Comparison of ENCODE assay signal across 13 cellular contexts in the genomic region with DNA sequence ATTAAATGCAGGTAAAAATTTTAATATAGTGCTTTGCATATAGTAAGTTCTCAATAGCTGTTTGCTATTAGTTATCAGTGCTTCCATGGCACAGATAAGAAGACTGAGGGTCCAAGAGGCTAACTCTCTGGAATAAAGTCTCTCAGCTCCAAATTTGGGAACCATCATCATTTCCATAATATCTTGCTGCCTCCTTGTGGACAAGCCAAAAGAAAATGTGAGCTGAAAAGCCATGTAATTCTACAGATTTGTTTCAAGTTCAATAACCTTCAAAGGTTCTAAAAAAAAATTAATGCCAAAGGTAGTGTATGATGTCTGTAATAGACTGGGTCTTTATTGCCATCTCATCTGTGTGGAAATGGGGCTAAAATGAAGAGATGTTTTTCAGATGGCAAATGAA.
DNase-seq lines count a peak whose midpoint lies in the region; ATAC-seq, FAIRE-seq and TF ChIP-seq lines count a peak whose summit lies in the region.
"Had no signal": no experiment of that assay in that cellular context is flagged by ENCODE, and none has a peak within 500 bp of the region (broad histone marks: within the 10 kb centered on the region; RNA-seq: fewer than 3 reads in every experiment).

No MANE protein-coding gene starts in this region.

- H2BK15ac ChIP-seq in H9 (ENCODE audit: low read depth, low read length) = no peak overlapping the region

- peaks cover 0 to 2% of the 10 kb centered on the region in 2 experiments; a peak in 1 of 5 replicates for H3K9me3 Mint-ChIP-seq in H9
- H3K9me3 Mint-ChIP-seq in natural killer cell treated with Interleukin-12 subunit alpha and Interleukin-12 subunit beta and Interleukin-15 and Interleukin-18, amount 100 ng/mL, for 72 hours = peaks cover 9% of the 10 kb centered on the region
- H3K9me3 Mint-ChIP-seq: activated T-cell treated with anti-CD3 and anti-CD28 coated beads, Interleukin-2, amount 50 U/mL, for 4 hours; CD4-positive, alpha-beta T cell; memory B cell had no signal

- no peak overlapping the region for H3T11ph ChIP-seq in H9 (ENCODE audit: low read length)

- H3K9me1 ChIP-seq in keratinocyte (ENCODE audit: control insufficient read depth, extremely low read depth, insufficient read depth, low read length) = no peaks in the 10 kb centered on the region

- no peak overlapping the region for H2AK5ac ChIP-seq in H9 (ENCODE audit: insufficient read length, low read length)

- H3K9ac ChIP-seq in H9 (ENCODE audit: extremely low read depth, insufficient read length, low read length) (no peak overlapping the region), keratinocyte (ENCODE audit: control insufficient read depth, extremely low read depth, insufficient read depth, low read length) (no peak overlapping the region)

- no peak overlapping the region for H3K56ac ChIP-seq in H9 (ENCODE audit: insufficient read length, low read depth, low read length)

- no peak overlapping the region for H3K18ac ChIP-seq in H9 (ENCODE audit: insufficient read length, low read depth, low read length)

- H3K4me1 Mint-ChIP-seq in H9 = peaks cover 4 to 11% of the 10 kb centered on the region in 2 experiments
- H3K4me1 Mint-ChIP-seq in natural killer cell treated with Interleukin-12 subunit alpha and Interleukin-12 subunit beta and Interleukin-15 and Interleukin-18, amount 100 ng/mL, for 72 hours (ENCODE audit: low read depth in 2 of 2) = no peaks in the 10 kb centered on the region
- H3K4me1 Mint-ChIP-seq: memory B cell had no signal

- no peak overlapping the region for H2BK120ac ChIP-seq in H9 (ENCODE audit: low read depth, low read length, poor library complexity, severe bottlenecking)

- H3K14ac ChIP-seq in H9 (ENCODE audit: insufficient read depth, low read length) = no peak overlapping the region

- no peak overlapping the region for H2BK20ac ChIP-seq in H9 (ENCODE audit: low read depth, low read length, poor library complexity, severe bottlenecking)

- H3K27me3 ChIP-seq in H9 (ENCODE audit: insufficient read depth, low read length) (no peaks in the 10 kb centered on the region), keratinocyte (ENCODE audit: control insufficient read depth, extremely low read depth, insufficient read depth, low read length) (no peaks in the 10 kb centered on the region)
- H3K27me3 ChIP-seq: cardiac muscle cell had no signal

- no peak overlapping the region for H2BK12ac ChIP-seq in H9 (ENCODE audit: insufficient read length, low read depth, low read length)

- H3K9me3 ChIP-seq in H9 (ENCODE audit: control insufficient read depth, low read depth, low read length) = no peaks in the 10 kb centered on the region
- no peaks in the 10 kb centered on the region for H3K9me3 ChIP-seq in keratinocyte (ENCODE audit: control insufficient read depth, low read depth, low read length)

- H3K27ac Mint-ChIP-seq in H9 = no peak overlapping the region
- no peak overlapping the region for H3K27ac Mint-ChIP-seq in natural killer cell treated with Interleukin-12 subunit alpha and Interleukin-12 subunit beta and Interleukin-15 and Interleukin-18, amount 100 ng/mL, for 72 hours
- H3K27ac Mint-ChIP-seq: CD4-positive, alpha-beta T cell; memory B cell had no signal

- dilution Hi-C loops in keratinocyte (cut with MboI; ENCODE audit: extremely low pct_ligation_motif_present, low sequenced_read_pairs) = no loop called here

- no peak overlapping the region for H2BK5ac ChIP-seq in H9 (ENCODE audit: insufficient read length, low read length)

- H3K23me2 ChIP-seq in H9 (ENCODE audit: insufficient read length, low read depth, low read length, poor library complexity, severe bottlenecking) = no peaks in the 10 kb centered on the region

- no peak overlapping the region for H4K5ac ChIP-seq in H9 (ENCODE audit: insufficient read length, low read depth, low read length)

- H4K20me1 ChIP-seq in H9 (ENCODE audit: control insufficient read depth, insufficient read depth, insufficient read length) (no peaks in the 10 kb centered on the region), keratinocyte (ENCODE audit: control insufficient read depth, extremely low read depth, insufficient read depth, low read length) (no peaks in the 10 kb centered on the region)

- no peak overlapping the region for H3K27ac ChIP-seq in H9 (ENCODE audit: insufficient read length, low read depth, low read length)
- no peak overlapping the region for H3K27ac ChIP-seq in keratinocyte (ENCODE audit: control insufficient read depth, insufficient read depth, low read length)
- H3K27ac ChIP-seq: cardiac muscle cell had no signal

- no peaks in the 10 kb centered on the region for H3K4me1 ChIP-seq in H9 (ENCODE audit: insufficient read depth, low read length)
- H3K4me1 ChIP-seq in keratinocyte (ENCODE audit: control insufficient read depth, extremely low read depth, insufficient read depth, low read length) = peaks cover 4% of the 10 kb centered on the region

- H3K79me1 ChIP-seq in H9 (ENCODE audit: insufficient read depth, low read depth, low read length, poor library complexity, severe bottlenecking) = no peaks in the 10 kb centered on the region

- H4K91ac ChIP-seq in H9 (ENCODE audit: insufficient read length, low read depth, low read length) = no peak overlapping the region

- DNase-seq in AG08396 (ENCODE audit: low spot score) (peak; percentile 7), H9 (no peak), keratinocyte (ENCODE audit: low read depth, low spot score) (no peak)
- DNase-seq in natural killer cell treated with Interleukin-12 subunit alpha and Interleukin-12 subunit beta and Interleukin-15 and Interleukin-18, amount 100 ng/mL, for 72 hours (ENCODE audit: low spot score) = no peak
- DNase-seq: activated T-cell treated with anti-CD3 and anti-CD28 coated beads, Interleukin-2, amount 50 U/mL, for 4 hours; CD4-positive, alpha-beta T cell; OCI-M1 had no signal

- H3K4me3 ChIP-seq in WI38 (ENCODE audit: low read depth, low read length) (no peak overlapping the region), keratinocyte (ENCODE audit: control insufficient read depth in 2 of 3, extremely low read depth in 1 of 3, insufficient read depth in 2 of 3, low read depth in 1 of 3, low read length in 3 of 3) (no peak overlapping the region)
- H3K4me3 ChIP-seq: cardiac muscle cell had no signal

- H4K8ac ChIP-seq in H9 (replicated peaks; ENCODE audit: insufficient read length, low read depth, low read length) = no peak overlapping the region

- H3K23ac ChIP-seq in H9 (ENCODE audit: insufficient read length, low read depth, low read length) = no peak overlapping the region

- peak; percentile 41; the same call in 2 of the 3 replicates for TF ChIP-seq CTCF in H9 (conservative IDR thresholded peaks at IDR 0.05)
- 0 out of 2 replicates have a peak, but pooled peaks have one; percentile 7 for TF ChIP-seq CTCF in WI38 (IDR thresholded peaks at IDR 0.05; ENCODE audit: low read depth, low read length)
- peak in 2 of 3 experiments; percentile 15 to 39 for TF ChIP-seq CTCF in keratinocyte (optimal IDR thresholded peaks at IDR 0.05 in 1 of 3, IDR thresholded peaks at IDR 0.05 in 1 of 3, conservative IDR thresholded peaks at IDR 0.05 in 1 of 3; ENCODE audit: extremely low read depth in 1 of 3, insufficient read depth in 2 of 3, low read length in 3 of 3)

- H3K27me3 Mint-ChIP-seq in H9 (ENCODE audit: low read depth) = peaks cover 4% of the 10 kb centered on the region
- no peaks in the 10 kb centered on the region for H3K27me3 Mint-ChIP-seq in natural killer cell treated with Interleukin-12 subunit alpha and Interleukin-12 subunit beta and Interleukin-15 and Interleukin-18, amount 100 ng/mL, for 72 hours
- H3K27me3 Mint-ChIP-seq: CD4-positive, alpha-beta T cell; memory B cell had no signal

- no peak overlapping the region for H2AFZ ChIP-seq in H9 (ENCODE audit: low read length)
- no peak overlapping the region for H2AFZ ChIP-seq in keratinocyte (ENCODE audit: control insufficient read depth, low read length)

- ATAC-seq in natural killer cell treated with Interleukin-12 subunit alpha and Interleukin-12 subunit beta and Interleukin-15 and Interleukin-18, amount 100 ng/mL, for 72 hours = no peak
- ATAC-seq in GM21737 (IDR thresholded peaks at IDR 0.05; ENCODE audit: unreplicated experiment) (no peak), HG03457 (IDR thresholded peaks at IDR 0.05; ENCODE audit: unreplicated experiment) (no peak), GM21619 (IDR thresholded peaks at IDR 0.05; ENCODE audit: unreplicated experiment) (no peak)
- ATAC-seq: activated T-cell treated with anti-CD3 and anti-CD28 coated beads, Interleukin-2, amount 50 U/mL, for 4 hours had no signal

- FAIRE-seq in keratinocyte (lab: Jason Lieb, UNC) = no peak

- no peaks in the 10 kb centered on the region for H3K36me3 ChIP-seq in keratinocyte (ENCODE audit: control insufficient read depth in 2 of 2, extremely low read depth in 1 of 2, insufficient read depth in 2 of 2, low read length in 2 of 2)
- H3K36me3 ChIP-seq: cardiac muscle cell had no signal

- H3K36me3 Mint-ChIP-seq in H9 (ENCODE audit: insufficient read depth in 1 of 3, low read depth in 3 of 3) = 0 out of 7 replicates have a peak, but pooled peaks cover 0 to 2% (median 0%) of the 10 kb centered on the region in 3 experiments
- no peaks in the 10 kb centered on the region for H3K36me3 Mint-ChIP-seq in natural killer cell treated with Interleukin-12 subunit alpha and Interleukin-12 subunit beta and Interleukin-15 and Interleukin-18, amount 100 ng/mL, for 72 hours
- H3K36me3 Mint-ChIP-seq: memory B cell had no signal

- H3K4ac ChIP-seq in H9 (ENCODE audit: low read depth, low read length) = no peak overlapping the region

- H3K4me2 ChIP-seq in H9 (ENCODE audit: insufficient read depth, insufficient read length, low read length) (no peak overlapping the region), keratinocyte (ENCODE audit: control insufficient read depth, extremely low read depth, insufficient read depth, low read depth, low read length) (no peak overlapping the region)

- no peak overlapping the region for H3K4me3 Mint-ChIP-seq in H9
- no peak overlapping the region for H3K4me3 Mint-ChIP-seq in natural killer cell treated with Interleukin-12 subunit alpha and Interleukin-12 subunit beta and Interleukin-15 and Interleukin-18, amount 100 ng/mL, for 72 hours
- H3K4me3 Mint-ChIP-seq: activated T-cell treated with anti-CD3 and anti-CD28 coated beads, Interleukin-2, amount 50 U/mL, for 4 hours; CD4-positive, alpha-beta T cell; memory B cell had no signal

- no peaks in the 10 kb centered on the region for H3K79me2 ChIP-seq in H9 (ENCODE audit: insufficient read depth, low read length)
- no peaks in the 10 kb centered on the region for H3K79me2 ChIP-seq in keratinocyte (ENCODE audit: control insufficient read depth, insufficient read depth, low read length)
